In the genomic region with DNA sequence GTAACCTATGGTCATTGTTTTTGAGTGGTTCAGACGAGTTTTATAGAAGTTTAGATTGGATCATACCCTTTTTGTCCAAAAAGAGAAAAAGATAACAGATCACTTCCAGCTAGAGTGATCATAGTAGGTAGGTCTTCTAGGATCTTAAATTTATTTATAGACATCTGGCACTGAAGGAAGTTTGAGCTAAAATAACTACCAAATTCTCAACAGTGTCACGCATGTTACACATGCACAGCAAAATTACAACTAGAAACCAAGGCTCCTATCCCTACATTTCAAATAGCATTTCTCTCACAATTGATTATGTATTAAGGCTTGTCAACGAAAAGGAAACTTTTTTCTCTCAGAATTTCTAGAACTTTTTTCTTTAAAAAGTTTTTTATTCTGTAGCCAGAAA, we compare ENCODE assay signal across 13 cellular contexts. TPM values are rescaled to one million over a fixed set of nuclear protein-coding genes. Genes with fewer than 3 reads are reported as not detected.
DNase-seq lines count a peak whose midpoint lies in the region; ATAC-seq, FAIRE-seq and TF ChIP-seq lines count a peak whose summit lies in the region.
"Had no signal": no experiment of that assay in that cellular context is flagged by ENCODE, and none has a peak within 500 bp of the region (broad histone marks: within the 10 kb centered on the region; RNA-seq: fewer than 3 reads in every experiment).

No MANE protein-coding gene starts in this region.

- peak overlapping the region; percentile 52 for H3K4me3 Mint-ChIP-seq in natural killer cell treated with Interleukin-12 subunit alpha and Interleukin-12 subunit beta and Interleukin-15 and Interleukin-18, amount 100 ng/mL, for 72 hours

- no peak overlapping the region for H4K5ac ChIP-seq in IMR-90 (ENCODE audit: low read depth, low read length)

- H3K27me3 ChIP-seq in IMR-90 (ENCODE audit: control insufficient read depth, insufficient read depth, low read length) (no peaks in the 10 kb centered on the region), lower lobe of right lung (ENCODE audit: low read depth) (no peaks in the 10 kb centered on the region)
- H3K27me3 ChIP-seq: foreskin keratinocyte had no signal

- TF ChIP-seq CTCF in AG04449 (IDR thresholded peaks at IDR 0.05; ENCODE audit: insufficient read depth, low read length, missing control alignments), result no peak
- no peak for TF ChIP-seq CTCF in IMR-90 (conservative IDR thresholded peaks at IDR 0.05; ENCODE audit: low read depth, low read length)
- no peak for TF ChIP-seq CTCF in choroid plexus epithelial cell (conservative IDR thresholded peaks at IDR 0.05; ENCODE audit: low read depth, low read length)
- no peak for TF ChIP-seq CTCF in lower lobe of right lung (IDR thresholded peaks at IDR 0.05)

- no peak for FAIRE-seq in GM12891 (lab: Jason Lieb, UNC)

- WGBS in IMR-90 (ENCODE audit: extremely low coverage in 2 of 2, insufficient read length in 1 of 2), 2 experiments, result no CpG with 5 or more reads among the region's 3 CpGs

- H3K56ac ChIP-seq in IMR-90 (ENCODE audit: extremely low read depth, insufficient read depth, low read length), result no peak overlapping the region; the same call in 1 of the 2 replicates

- peaks cover 0 to 19% of the 10 kb centered on the region in 2 experiments; a peak in 2 of 4 replicates for H3K79me1 ChIP-seq in IMR-90 (ENCODE audit: low read depth in 1 of 2, low read length in 2 of 2)

- peak overlapping the region; percentile 85; the same call in 1 of the 2 replicates for H3K23ac ChIP-seq in IMR-90 (ENCODE audit: low read depth, low read length)

- in situ Hi-C loops in IMR-90 (cut with MboI; ENCODE audit: low sequenced_read_pairs), result no loop called here

- H2AK5ac ChIP-seq in IMR-90 (ENCODE audit: low read depth, low read length), result no peak overlapping the region

- H3K4me3 ChIP-seq in AG04449 (ENCODE audit: low read depth, low read length) (peak overlapping the region; percentile 97), IMR-90 (ENCODE audit: insufficient read depth, low read depth, low read length) (no peak overlapping the region; the same call in 1 of the 2 replicates), choroid plexus epithelial cell (ENCODE audit: low read depth, low read length) (peak overlapping the region; percentile 94), lower lobe of right lung (no peak overlapping the region)

- H3K4me1 ChIP-seq in IMR-90 (ENCODE audit: control insufficient read depth, insufficient read depth, low read length) (peaks cover 8% of the 10 kb centered on the region), lower lobe of right lung (peaks cover 53% of the 10 kb centered on the region)

- dilution Hi-C loops in IMR-90 (cut with HindIII; ENCODE audit: low sequenced_read_pairs, unreplicated experiment), result no loop called here

- TF ChIP-seq POLR2A in IMR-90 (IDR thresholded peaks at IDR 0.05; ENCODE audit: low read depth, low read length) (no peak), GM12891 (IDR thresholded peaks at IDR 0.05; ENCODE audit: low read depth, low read length) (no peak)

- H4K20me1 ChIP-seq in IMR-90 (ENCODE audit: insufficient read depth, low read length), result peaks cover 73% of the 10 kb centered on the region

- no peak overlapping the region for H3K27ac Mint-ChIP-seq in natural killer cell treated with Interleukin-12 subunit alpha and Interleukin-12 subunit beta and Interleukin-15 and Interleukin-18, amount 100 ng/mL, for 72 hours

- BruUV-seq in IMR-90 (replicated peaks; lab: Mats Ljungman, UMichigan), result no TSS peak

- H2AK9ac ChIP-seq in IMR-90 (replicated peaks; ENCODE audit: low read depth, low read length, poor library complexity), result no peak overlapping the region

- peaks cover 28 to 39% of the 10 kb centered on the region in 2 donors for H3K4me1 Mint-ChIP-seq in natural killer cell treated with Interleukin-12 subunit alpha and Interleukin-12 subunit beta and Interleukin-15 and Interleukin-18, amount 100 ng/mL, for 72 hours (ENCODE audit: low read depth in 2 of 2)

- H3K9ac ChIP-seq in IMR-90 (ENCODE audit: low read depth, low read length), result no peak overlapping the region

- POLR2A ChIA-PET in AG04449 (lab: Yijun Ruan, JAX) (interaction anchor here (0.6 to 6.2 kb wide), 3 partner anchors 14 to 91 kb away, joined by 3 to 74 read pairs (median 39); no protein-coding TSS in a partner anchor), IMR-90 (lab: Charles Lee; ENCODE audit: unreplicated experiment) (interaction anchor here (1.5 kb wide), 1 partner anchor 91 kb away, joined by 12 read pairs; no protein-coding TSS in a partner anchor)

- H2BK15ac ChIP-seq in IMR-90 (ENCODE audit: low read depth, low read length), result no peak overlapping the region

- DNase-seq in AG04449 (ENCODE audit: low read depth, low spot score) (no peak), IMR-90 (no peak), choroid plexus epithelial cell (ENCODE audit: low read depth) (no peak), lower lobe of right lung (no peak), GM12891 (ENCODE audit: insufficient read length, low spot score) (no peak)
- no peak for DNase-seq in natural killer cell treated with Interleukin-12 subunit alpha and Interleukin-12 subunit beta and Interleukin-15 and Interleukin-18, amount 100 ng/mL, for 72 hours (ENCODE audit: low spot score)
- DNase-seq in activated naive CD4-positive, alpha-beta T cell treated with Interleukin-2 at 50 U/mL for 16 hours, result no peak
- DNase-seq: activated T-cell treated with anti-CD3 and anti-CD28 coated beads for 4 hours; C1 segment of cervical spinal cord; stimulated activated CD8-positive, alpha-beta memory T cell treated with anti-CD3 and anti-CD28 coated beads, Interleukin-4, amount 100 ng/mL, for 48 hours had no signal

- no peak for TF ChIP-seq RAD21 in IMR-90 (IDR thresholded peaks at IDR 0.05; ENCODE audit: low read length)

- ATAC-seq in IMR-90 (ENCODE audit: low read depth), result no peak
- ATAC-seq in natural killer cell treated with Interleukin-12 subunit alpha and Interleukin-12 subunit beta and Interleukin-15 and Interleukin-18, amount 100 ng/mL, for 72 hours, result no peak
- ATAC-seq in lower lobe of right lung, result no peak
- no peak for ATAC-seq in GM18873 (IDR thresholded peaks at IDR 0.05; ENCODE audit: low FRiP score, unreplicated experiment)
- ATAC-seq: foreskin keratinocyte had no signal

- peaks cover 0 to 3% of the 10 kb centered on the region in 2 donors for H3K27me3 Mint-ChIP-seq in natural killer cell treated with Interleukin-12 subunit alpha and Interleukin-12 subunit beta and Interleukin-15 and Interleukin-18, amount 100 ng/mL, for 72 hours

- CTCF ChIA-PET in AG04449 (lab: Yijun Ruan, JAX) (interaction anchor here (0.7 to 2.3 kb wide), 4 partner anchors 12 to 122 kb away, joined by 4 to 9 read pairs (median 7); a partner anchor contains a TSS), IMR-90 (lab: Yijun Ruan, JAX) (interaction anchor here (0.8 kb wide), 1 partner anchor 10 kb away, joined by 4 read pairs; no protein-coding TSS in a partner anchor)

- H3K9me3 ChIP-seq in IMR-90 (ENCODE audit: control insufficient read depth, insufficient read depth, low read length) (no peaks in the 10 kb centered on the region), lower lobe of right lung (no peaks in the 10 kb centered on the region)

- no peak overlapping the region for H2AFZ ChIP-seq in IMR-90 (replicated peaks; ENCODE audit: low read length, poor library complexity)

- H3K9me1 ChIP-seq in IMR-90 (ENCODE audit: insufficient read depth, low read length), result peaks cover 23% of the 10 kb centered on the region

- intact Hi-C loops in IMR-90 (cut with micrococcal nuclease), result loop anchor here (5.0 kb wide), 1 partner anchor 91 kb away; a partner anchor contains a TSS
- intact Hi-C loops in lower lobe of right lung (cut with DNase I), result no loop called here

- H3K18ac ChIP-seq in IMR-90 (ENCODE audit: low read depth, low read length), result no peak overlapping the region

- H4K91ac ChIP-seq in IMR-90 (ENCODE audit: insufficient read depth, low read depth, low read length), result no peak overlapping the region

- no peak overlapping the region for H3K14ac ChIP-seq in IMR-90 (replicated peaks; ENCODE audit: low read depth, low read length)

- no peak overlapping the region for H2BK20ac ChIP-seq in IMR-90 (ENCODE audit: low read depth, low read length)

- no peak overlapping the region for H4K8ac ChIP-seq in IMR-90 (ENCODE audit: low read depth in 2 of 2, low read length in 2 of 2)

- H3K36me3 ChIP-seq in IMR-90 (ENCODE audit: control insufficient read depth, insufficient read depth, low read length) (peaks cover 7% of the 10 kb centered on the region), lower lobe of right lung (no peaks in the 10 kb centered on the region)

- no peaks in the 10 kb centered on the region for H3K36me3 Mint-ChIP-seq in natural killer cell treated with Interleukin-12 subunit alpha and Interleukin-12 subunit beta and Interleukin-15 and Interleukin-18, amount 100 ng/mL, for 72 hours

- H3K27ac ChIP-seq in IMR-90 (ENCODE audit: insufficient read depth, low read length), result no peak overlapping the region
- H3K27ac ChIP-seq in lower lobe of right lung, result no peak overlapping the region
- H3K27ac ChIP-seq: foreskin keratinocyte had no signal

- no peak overlapping the region for H2BK120ac ChIP-seq in IMR-90 (ENCODE audit: low read depth, low read length)

- peak overlapping the region; percentile 90 for H3K4me2 ChIP-seq in IMR-90 (ENCODE audit: low read depth, low read length)

- H2BK5ac ChIP-seq in IMR-90 (ENCODE audit: low read depth, low read length, poor library complexity, severe bottlenecking), result peak overlapping the region; percentile 87

- H3K9me3 Mint-ChIP-seq in natural killer cell treated with Interleukin-12 subunit alpha and Interleukin-12 subunit beta and Interleukin-15 and Interleukin-18, amount 100 ng/mL, for 72 hours, result no peaks in the 10 kb centered on the region

- no peak overlapping the region for H3K4ac ChIP-seq in IMR-90 (ENCODE audit: low read depth, low read length)

RNA-seq across cellular contexts. Expression of a gene that starts 2.3 kb away (rescaled TPM):
- 421 and 914 TPM in 2 replicates for total RNA-seq in IMR-90 (2012; rRNA removed)
- polyA plus RNA-seq in IMR-90 (2012; rRNA removed), result 426 and 525 TPM in 2 replicates
- polyA plus RNA-seq in IMR-90 (2012; cell fraction: cytosol; rRNA removed), result 91.7 and 135 TPM in 2 replicates
- 22.2 and 179 TPM in 2 replicates for polyA plus RNA-seq in IMR-90 (2012; cell fraction: nucleus; rRNA removed; ENCODE audit: low replicate concordance)
- total RNA-seq in natural killer cell treated with Interleukin-12 subunit alpha and Interleukin-12 subunit beta and Interleukin-15 and Interleukin-18, amount 100 ng/mL, for 72 hours, result 10 to 100 TPM; 46.3 to 60.5 TPM
- total RNA-seq in lower lobe of right lung, result 84.6 TPM
- 22.9 TPM for polyA plus RNA-seq in GM12891 (2012; ENCODE audit: low read depth, missing spikeins)

RNA-seq across cellular contexts. Expression of a gene that starts 34.1 kb away (rescaled TPM):
- total RNA-seq in IMR-90 (2012; rRNA removed) (not detected in 2 replicates), lower lobe of right lung (not detected)
- polyA plus RNA-seq in IMR-90 (2012; rRNA removed), result not detected in 2 replicates
- 0.04 TPM in 1 of 2 replicates, not detected in the other for polyA plus RNA-seq in IMR-90 (2012; cell fraction: cytosol; rRNA removed)
- polyA plus RNA-seq in IMR-90 (2012; cell fraction: nucleus; rRNA removed; ENCODE audit: low replicate concordance), result not detected in 2 replicates
- not detected for total RNA-seq in natural killer cell treated with Interleukin-12 subunit alpha and Interleukin-12 subunit beta and Interleukin-15 and Interleukin-18, amount 100 ng/mL, for 72 hours
- polyA plus RNA-seq in GM12891 (2012; ENCODE audit: low read depth, missing spikeins), result 0.10 TPM
- total RNA-seq: foreskin keratinocyte, liver had no signal
- polyA plus RNA-seq: foreskin keratinocyte had no signal

RNA-seq across cellular contexts. Expression of a gene that starts 50.3 kb away (rescaled TPM):
- total RNA-seq in IMR-90 (2012; rRNA removed), result 7.7 and 8.3 TPM in 2 replicates
- 15.1 and 18.0 TPM in 2 replicates for polyA plus RNA-seq in IMR-90 (2012; rRNA removed)
- polyA plus RNA-seq in IMR-90 (2012; cell fraction: cytosol; rRNA removed), result 5.3 and 5.9 TPM in 2 replicates
- polyA plus RNA-seq in IMR-90 (2012; cell fraction: nucleus; rRNA removed; ENCODE audit: low replicate concordance), result 41.0 and 106 TPM in 2 replicates
- 10 to 100 TPM; 15.1 to 23.8 TPM for total RNA-seq in natural killer cell treated with Interleukin-12 subunit alpha and Interleukin-12 subunit beta and Interleukin-15 and Interleukin-18, amount 100 ng/mL, for 72 hours
- 3.0 TPM for total RNA-seq in lower lobe of right lung
- polyA plus RNA-seq in GM12891 (2012; ENCODE audit: low read depth, missing spikeins), result 0.76 TPM

Comparison
In these comparisons a context has a peak if more than half of its experiments do, and no peak if none do; other contexts are left out.
1. H3K4me3 ChIP-seq: peak in AG04449 (single experiment) and choroid plexus epithelial cell (single experiment); none in IMR-90 (single experiment) and lower lobe of right lung (single experiment).